15 cellular contexts compared by ENCODE assay signal in the genomic region with DNA sequence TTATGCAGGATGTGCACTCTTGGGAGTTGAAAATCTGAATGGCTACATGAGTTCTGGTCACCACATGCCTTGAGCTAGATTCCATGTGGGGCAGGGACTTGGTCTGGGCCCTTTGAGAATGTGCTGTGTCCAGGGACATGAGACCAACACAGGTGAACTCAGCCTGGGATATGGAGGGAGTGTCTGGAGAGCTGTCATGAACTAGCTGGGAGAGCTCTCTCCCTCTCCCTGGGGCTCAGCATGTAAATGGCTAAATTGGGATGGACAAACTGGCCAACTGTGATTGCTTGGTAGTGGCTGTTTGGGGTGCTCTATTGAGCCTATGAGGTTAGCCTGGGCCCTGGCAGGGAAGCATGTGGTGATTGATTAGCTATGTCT.
"Had no signal": no experiment of that assay in that cellular context is flagged by ENCODE, and none has a peak within 500 bp of the region (broad histone marks: within the 10 kb centered on the region; RNA-seq: fewer than 3 reads in every experiment).

No MANE protein-coding gene starts in this region.

- H3K4me2 ChIP-seq: smooth muscle cell had no signal

- H3K4me1 Mint-ChIP-seq: memory B cell; stimulated activated naive B cell treated with anti-CD40 and anti-IgM and Interleukin-4, amounts not matched to agents 10 μg/mL and 1 μg/mL and 100 μg/mL, for 72 hours had no signal

- H3K27me3 ChIP-seq: breast epithelium, heart left ventricle, ovary, upper lobe of right lung had no signal

- H3K4me1 ChIP-seq: breast epithelium, heart left ventricle had no signal

- H3K4me3 Mint-ChIP-seq: activated CD8-positive, alpha-beta T cell treated with anti-CD3 and anti-CD28 coated beads for 36 hours; activated naive CD8-positive, alpha-beta T cell; memory B cell; stimulated activated naive B cell treated with anti-CD40 and anti-IgM and Interleukin-4, amounts not matched to agents 10 μg/mL and 1 μg/mL and 100 μg/mL, for 72 hours had no signal

- H3K27me3 Mint-ChIP-seq: stimulated activated naive B cell treated with anti-CD40 and anti-IgM and Interleukin-4, amounts not matched to agents 10 μg/mL and 1 μg/mL and 100 μg/mL, for 72 hours had no signal

- H3K27ac Mint-ChIP-seq: activated CD8-positive, alpha-beta T cell treated with anti-CD3 and anti-CD28 coated beads for 36 hours; activated naive CD8-positive, alpha-beta T cell; activated T-helper 2 cell treated with anti-CD3 and anti-CD28 coated beads, Interferon-gamma antibody, Interleukin-2, Interleukin-4, amounts not matched to agents 10 μg/mL and 5 μg/mL and 100 μg/mL, durations not matched to agents 14 hours and 24 hours and 36 hours; memory B cell; stimulated activated naive B cell treated with anti-CD40 and anti-IgM and Interleukin-4, amounts not matched to agents 10 μg/mL and 1 μg/mL and 100 μg/mL, for 72 hours had no signal

- ATAC-seq: activated CD8-positive, alpha-beta T cell treated with anti-CD3 and anti-CD28 coated beads for 36 hours; heart left ventricle; stimulated activated naive B cell treated with anti-CD40 and anti-IgM and Interleukin-4, amounts not matched to agents 10 μg/mL and 1 μg/mL and 100 μg/mL, for 72 hours; upper lobe of right lung had no signal

- H3K27ac ChIP-seq: breast epithelium, heart left ventricle, ovary, upper lobe of right lung had no signal

- DNase-seq: activated CD4-positive, alpha-beta T cell treated with anti-CD3 and anti-CD28 coated beads for 1 hour; activated CD8-positive, alpha-beta T cell treated with anti-CD3 and anti-CD28 coated beads for 36 hours; activated T-cell treated with anti-CD3 and anti-CD28 coated beads for 4 hours; retina; SIG-M5; stimulated activated CD4-positive, alpha-beta T cell treated with anti-CD3 and anti-CD28 coated beads, Interleukin-1b, Interleukin-23, amount 100 ng/mL, for 48 hours; stimulated activated naive B cell treated with anti-CD40 and anti-IgM and Interleukin-4, amounts not matched to agents 10 μg/mL and 1 μg/mL and 100 μg/mL, for 72 hours had no signal

- H3K9me3 Mint-ChIP-seq: activated T-helper 2 cell treated with anti-CD3 and anti-CD28 coated beads, Interferon-gamma antibody, Interleukin-2, Interleukin-4, amounts not matched to agents 10 μg/mL and 5 μg/mL and 100 μg/mL, durations not matched to agents 14 hours and 24 hours and 36 hours had no signal

- H3K9me3 ChIP-seq: ovary, upper lobe of right lung had no signal

- H3K4me3 ChIP-seq: breast epithelium, heart left ventricle, ovary, smooth muscle cell, upper lobe of right lung had no signal

- H3K36me3 ChIP-seq: breast epithelium, heart left ventricle, ovary, upper lobe of right lung had no signal
